ENCODE assay signal across 8 cellular contexts in genomic region chr11:66373690-66374287, GRCh38. TPM values are rescaled to one million over a fixed set of nuclear protein-coding genes. Genes with fewer than 3 reads are reported as not detected.
"Had no signal": no experiment of that assay in that cellular context is flagged by ENCODE, and none has a peak within 500 bp of the region (broad histone marks: within the 10 kb centered on the region; RNA-seq: fewer than 3 reads in every experiment).

No MANE protein-coding gene starts in this region.

RNA-seq across cellular contexts. Expression of gene SLC29A2, which starts 2.2 kb away (rescaled TPM):
- total RNA-seq: ascending aorta had no signal

RNA-seq across cellular contexts. Expression of gene NPAS4, which starts 47.0 kb away (rescaled TPM):
- total RNA-seq: activated B cell treated with CpG ODN at 0.5 μM for 24 hours; activated CD8-positive, alpha-beta memory T cell treated with anti-CD3 and anti-CD28 coated beads for 36 hours; activated T-cell treated with anti-CD3 and anti-CD28 coated beads, Interleukin-2, amount 50 U/mL, for 4 hours; mononuclear cell; myocyte; pulmonary artery endothelial cell; right lobe of liver had no signal
